8 cellular contexts compared by ENCODE assay signal in genomic region chr11:31240340-31240904, GRCh38.
A peak's percentile ranks its signal among the peaks of the same experiment; 100 is the strongest.
DNase-seq lines count a peak whose midpoint lies in the region; ATAC-seq and TF ChIP-seq lines count a peak whose summit lies in the region.

No MANE protein-coding gene starts in this region.

- no peaks in the 10 kb centered on the region for H3K27me3 Mint-ChIP-seq in Calu3 (ENCODE audit: unreplicated experiment)

- no peaks in the 10 kb centered on the region for H3K9me3 Mint-ChIP-seq in Calu3 (ENCODE audit: low read depth, unreplicated experiment)

- peak; percentile 37 for DNase-seq in Calu3
- DNase-seq in H4 (ENCODE audit: low spot score), result peak; percentile 67
- DNase-seq in NCI-H345 treated with DMSO at 0.1 percent for 48 hours (lab: John Stamatoyannopoulos, UW; ENCODE audit: unreplicated experiment), result peak; percentile 47
- DNase-seq in adipocyte (ENCODE audit: low read depth), result peak; percentile 63
- no peak for DNase-seq in left lobe of liver (ENCODE audit: low spot score)
- no peak for DNase-seq in GM19240 (ENCODE audit: insufficient read length, low spot score)

- ATAC-seq in left lobe of liver (peak; percentile 73), HG03175 (IDR thresholded peaks at IDR 0.05; ENCODE audit: unreplicated experiment) (no peak), HG02973 (IDR thresholded peaks at IDR 0.05; ENCODE audit: unreplicated experiment) (no peak)

- no peaks in the 10 kb centered on the region for H3K27me3 ChIP-seq in adipocyte (replicated peaks; ENCODE audit: control insufficient read depth, insufficient read depth, low read length)

- H3K9ac ChIP-seq in adipocyte (ENCODE audit: low read length), result no peak overlapping the region

- H3K4me3 Mint-ChIP-seq in Calu3 (ENCODE audit: low read depth, unreplicated experiment), result no peak overlapping the region

- no peaks in the 10 kb centered on the region for H3K36me3 ChIP-seq in adipocyte (ENCODE audit: control insufficient read depth, insufficient read depth, low read length, severe bottlenecking)

- H3K4me1 Mint-ChIP-seq in Calu3 (ENCODE audit: low read depth, unreplicated experiment), result no peaks in the 10 kb centered on the region

- H3K4me3 ChIP-seq in adipocyte (ENCODE audit: low read length), result no peak overlapping the region

- CTCF ChIA-PET in Calu3 (lab: Charles Lee), result interaction anchor here (1.0 to 1.5 kb wide), 3 partner anchors 133 to 718 kb away, joined by 3 to 4 read pairs (median 3); no protein-coding TSS in a partner anchor

- BruUV-seq in Calu3 (replicated peaks; lab: Mats Ljungman, UMichigan), result no TSS peak

- H3K36me3 Mint-ChIP-seq in Calu3 (ENCODE audit: insufficient read depth, unreplicated experiment), result no peaks in the 10 kb centered on the region

- intact Hi-C loops in Calu3 (cut with micrococcal nuclease; ENCODE audit: unreplicated experiment), result loop anchor here (2.0 to 5.0 kb wide), 2 partner anchors 630 to 1057 kb away; no protein-coding TSS in a partner anchor

- H3K9me3 ChIP-seq in adipocyte (ENCODE audit: control insufficient read depth, low read length), result no peaks in the 10 kb centered on the region

- no peaks in the 10 kb centered on the region for H3K4me1 ChIP-seq in adipocyte (ENCODE audit: control insufficient read depth, insufficient read depth, low read length)

- peak; percentile 49 for TF ChIP-seq CTCF in Calu3 (IDR thresholded peaks at IDR 0.05; ENCODE audit: unreplicated experiment)

- H3K27ac Mint-ChIP-seq in Calu3 (ENCODE audit: unreplicated experiment), result no peak overlapping the region

Comparison
In these comparisons a context has a peak if more than half of its experiments do, and no peak if none do; other contexts are left out.
1. DNase-seq: peak in Calu3 (single experiment), H4 (single experiment), NCI-H345 treated with DMSO at 0.1 percent for 48 hours (single experiment) and adipocyte (single experiment); none in left lobe of liver (single experiment) and GM19240 (single experiment).